8 cellular contexts compared by ENCODE assay signal in genomic region chr4:83509156-83509585, GRCh38. TPM values are rescaled to one million over a fixed set of nuclear protein-coding genes. Genes with fewer than 3 reads are reported as not detected.
DNase-seq lines count a peak whose midpoint lies in the region; ATAC-seq, FAIRE-seq and TF ChIP-seq lines count a peak whose summit lies in the region.
"Not testable (repeated sequence)": the region's sequence is repeated elsewhere in the genome, so short reads cannot be mapped to it uniquely, and the experiment has no call there.

No MANE protein-coding gene starts in this region.

- peak; percentile 72 to 87 (median 80) for ATAC-seq in psoas muscle

- intact Hi-C loops in psoas muscle (cut with DNase I) = loop anchor here in 1 of 2 donors (1.0 kb wide), 2 partner anchors 73 to 130 kb away; no protein-coding TSS in a partner anchor
- intact Hi-C loops in transverse colon (cut with DNase I; ENCODE audit: low total_unique reads) = loop anchor here (2.0 kb wide), 1 partner anchor 132 kb away; no protein-coding TSS in a partner anchor

- not testable (repeated sequence) for H3K9me3 ChIP-seq in NT2/D1 (ENCODE audit: insufficient read depth, low read length); psoas muscle; transverse colon

- not testable (repeated sequence) for TF ChIP-seq POLR2A in transverse colon (IDR thresholded peaks at IDR 0.05)

- DNase-seq in G401 (ENCODE audit: low spot score) (peak; percentile 40), NT2/D1 (ENCODE audit: low read depth, low spot score) (peak; percentile 35), bronchial epithelial cell (ENCODE audit: low read depth) (peak; percentile 41), hepatic stellate cell (ENCODE audit: low spot score) (peak; percentile 36), psoas muscle (peak; percentile 32 to 67), transverse colon (peak; percentile 69)
- peak; percentile 13 to 48 for DNase-seq in activated CD4-positive, alpha-beta T cell treated with anti-CD3 and anti-CD28 coated beads, Interleukin-2, amount 50 U/mL, for 24 hours (ENCODE audit: low read depth in 1 of 2, low spot score in 1 of 2)

- in situ Hi-C loops in G401 (cut with HindIII; ENCODE audit: low sequenced_read_pairs) = not testable (repeated sequence)
- in situ Hi-C loops in transverse colon (cut with MboI; ENCODE audit: low pct_ligation_motif_present in 1 of 4, low pct_unique_long_range_greater_than_20kb in 1 of 4, low sequenced_read_pairs in 3 of 4) = loop anchor here in 3 of 4 donors (25.0 kb wide), 1 partner anchor 1003 kb away; no protein-coding TSS in a partner anchor

- TF ChIP-seq CTCF in bronchial epithelial cell (IDR thresholded peaks at IDR 0.05; ENCODE audit: insufficient read depth, low read length, severe bottlenecking) (peak; percentile 70), psoas muscle (IDR thresholded peaks at IDR 0.05) (peak; percentile 84), transverse colon (IDR thresholded peaks at IDR 0.05) (peak; percentile 69 to 93 (median 82))

- TF ChIP-seq RAD21 in Ishikawa (IDR thresholded peaks at IDR 0.05; ENCODE audit: low read depth) = peak; percentile 95

- not testable (repeated sequence) for H3K9ac ChIP-seq in NT2/D1 (ENCODE audit: insufficient read length, low read depth)

- FAIRE-seq in bronchial epithelial cell (lab: Jason Lieb, UNC) = not testable (repeated sequence)

- not testable (repeated sequence) for H3K4me3 ChIP-seq in NT2/D1 (ENCODE audit: insufficient read length, low read depth); bronchial epithelial cell (ENCODE audit: low read depth, low read length); psoas muscle; transverse colon

- WGBS in psoas muscle, 3 donors = 63 to 81% (median 67%) methylated on average over 3 of the region's 3 CpGs
- WGBS in transverse colon (ENCODE audit: low coverage in 1 of 2), 2 donors = 62 to 63% methylated on average over 3 of the region's 3 CpGs

- H3K27me3 ChIP-seq in NT2/D1 (ENCODE audit: insufficient read depth, insufficient read length); bronchial epithelial cell (ENCODE audit: control insufficient read depth, insufficient read depth, low read length); psoas muscle (ENCODE audit: insufficient read depth in 3 of 3, low read length in 2 of 3); transverse colon: not testable (repeated sequence)

- not testable (repeated sequence) for TF ChIP-seq EP300 in Ishikawa (IDR thresholded peaks at IDR 0.05; ENCODE audit: borderline replicate concordance); transverse colon (IDR thresholded peaks at IDR 0.05; ENCODE audit: low read depth)

- not testable (repeated sequence) for H3K4me1 ChIP-seq in NT2/D1 (ENCODE audit: insufficient read depth, insufficient read length); psoas muscle; transverse colon

- H3K27ac ChIP-seq in psoas muscle, transverse colon: not testable (repeated sequence)

- not testable (repeated sequence) for H3K36me3 ChIP-seq in NT2/D1 (ENCODE audit: insufficient read depth, insufficient read length, low read length); bronchial epithelial cell (ENCODE audit: control insufficient read depth, insufficient read depth, low read length); psoas muscle (ENCODE audit: insufficient read depth in 1 of 2, low read depth in 1 of 2); transverse colon

TF ChIP-seq in Ishikawa, 13 proteins besides CTCF, POLR2A, EP300 and RAD21:
- TF ChIP-seq YY1 (IDR thresholded peaks at IDR 0.05; ENCODE audit: low read depth) = peak; percentile 92

RNA-seq across cellular contexts. Expression of gene ABRAXAS1, which starts 24.3 kb away (rescaled TPM):
- 5.6 and 8.9 TPM in 2 replicates for total RNA-seq in G401 (2014; rRNA removed; shearing (Covaris generic))
- 6.6 and 7.0 TPM in 2 replicates for total RNA-seq in bronchial epithelial cell
- 10 to 100 TPM; 10.2 to 15.6 (median 13.3) TPM for total RNA-seq in psoas muscle
- polyA plus RNA-seq in psoas muscle = 1 to 10 TPM; 3.3 to 6.8 (median 6.5) TPM
- total RNA-seq in transverse colon = 10 to 100 TPM in 2 of 4 donors, 1 to 10 TPM in 2; 5.0 to 12.4 (median 9.7) TPM

RNA-seq across cellular contexts. Expression of gene GPAT3, which starts 26.7 kb away (rescaled TPM):
- 2.5 and 7.8 TPM in 2 replicates for total RNA-seq in G401 (2014; rRNA removed; shearing (Covaris generic))
- total RNA-seq in bronchial epithelial cell (4.5 and 13.7 TPM in 2 replicates), psoas muscle (10 to 100 TPM; 18.9 to 55.5 (median 32.6) TPM), transverse colon (10 to 100 TPM in 3 of 4 donors, 1 to 10 TPM in 1; 2.8 to 32.4 (median 22.0) TPM)
- 100 to 1,000 TPM in 1 of 3 donors, 10 to 100 TPM in 2; 42.0 to 108 (median 49.2) TPM for polyA plus RNA-seq in psoas muscle

RNA-seq across cellular contexts. Expression of gene MRPS18C, which starts 53.3 kb away (rescaled TPM):
- 35.3 and 38.1 TPM in 2 replicates for total RNA-seq in G401 (2014; rRNA removed; shearing (Covaris generic))
- total RNA-seq in bronchial epithelial cell (22.9 and 31.2 TPM in 2 replicates), psoas muscle (10 to 100 TPM; 38.2 to 60.1 (median 46.1) TPM), transverse colon (10 to 100 TPM; 10.7 to 32.2 (median 16.5) TPM)
- 10 to 100 TPM; 35.6 to 78.4 (median 50.3) TPM for polyA plus RNA-seq in psoas muscle

RNA-seq across cellular contexts. Expression of gene HELQ, which starts 53.5 kb away (rescaled TPM):
- total RNA-seq in G401 (2014; rRNA removed; shearing (Covaris generic)) = 9.7 and 12.7 TPM in 2 replicates
- total RNA-seq in bronchial epithelial cell (7.4 and 10.1 TPM in 2 replicates), psoas muscle (10 to 100 TPM; 14.1 to 19.1 (median 17.3) TPM), transverse colon (10 to 100 TPM in 2 of 4 donors, 1 to 10 TPM in 2; 2.6 to 19.1 (median 7.4) TPM)
- polyA plus RNA-seq in psoas muscle = 10 to 100 TPM in 1 of 3 donors, 1 to 10 TPM in 2; 7.4 to 20.9 (median 7.4) TPM
